In the genomic region with DNA sequence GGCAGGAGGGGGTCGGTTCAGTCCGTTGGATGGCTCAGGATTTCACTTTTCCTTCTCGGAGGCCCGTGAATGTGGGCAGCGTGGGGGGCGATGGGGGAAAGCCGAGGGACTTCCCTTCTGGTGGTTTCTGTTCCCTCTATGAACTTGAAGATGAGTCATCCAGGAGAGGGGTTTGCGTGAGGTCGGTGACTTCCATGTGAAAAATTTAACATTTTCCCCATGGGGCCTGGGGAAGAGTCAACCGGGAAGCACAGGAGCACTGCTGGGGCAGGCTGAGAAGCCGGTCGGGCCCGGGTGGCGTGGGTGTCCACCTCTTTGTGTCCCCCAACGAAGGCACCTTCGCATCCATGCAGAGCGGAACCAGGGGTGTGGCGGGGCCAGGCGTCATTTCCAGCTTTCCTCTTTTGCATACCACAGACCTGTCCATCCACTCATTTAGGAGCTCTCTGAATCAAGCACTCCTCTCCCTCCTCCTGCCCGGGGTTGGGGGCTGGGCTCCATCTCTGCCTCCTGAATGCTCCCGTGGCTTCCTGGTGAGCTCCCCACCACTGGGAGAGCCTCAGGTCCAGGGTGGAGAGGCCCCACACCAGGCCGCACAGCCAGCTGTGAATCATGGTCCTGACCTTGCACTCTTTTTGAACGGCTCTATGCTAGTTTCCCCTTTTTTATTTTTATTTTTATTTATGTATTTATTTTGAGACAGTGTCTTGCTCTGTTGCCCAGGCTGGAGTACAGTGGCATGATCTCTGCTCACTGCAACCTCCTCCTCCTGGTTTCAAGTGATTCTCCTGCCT, we compare ENCODE assay signal across 8 cellular contexts.
A peak's percentile ranks its signal among the peaks of the same experiment; 100 is the strongest.
DNase-seq lines count a peak whose midpoint lies in the region; ATAC-seq and TF ChIP-seq lines count a peak whose summit lies in the region.

No MANE protein-coding gene starts in this region.

- H3K27me3 ChIP-seq in brain microvascular endothelial cell (replicated peaks), result no peaks in the 10 kb centered on the region

- in situ Hi-C loops in brain microvascular endothelial cell (cut with HindIII; ENCODE audit: low pct_ligation_motif_present, low sequenced_read_pairs), result loop anchor here (25.0 kb wide), 1 partner anchor 145 kb away; no protein-coding TSS in a partner anchor

- DNase-seq in NCI-H526 treated with DMSO at 0.1 percent for 48 hours (lab: John Stamatoyannopoulos, UW) (peak; percentile 12), brain microvascular endothelial cell (peak; percentile 20), NCI-H2227 (lab: John Stamatoyannopoulos, UW; ENCODE audit: unreplicated experiment) (no peak), cerebellar nuclear complex (lab: John Stamatoyannopoulos, UW) (no peak), mesenteric fat pad (ENCODE audit: low spot score) (no peak)
- peak; percentile 80 for DNase-seq in stimulated activated CD8-positive, alpha-beta memory T cell treated with anti-CD3 and anti-CD28 coated beads, Interleukin-4, amount 100 ng/mL, for 48 hours

- peak; percentile 40 for ATAC-seq in GM18868 (IDR thresholded peaks at IDR 0.05; ENCODE audit: unreplicated experiment)
- peak; percentile 49 for ATAC-seq in HG02642 (IDR thresholded peaks at IDR 0.05; ENCODE audit: poor library complexity, unreplicated experiment)

- no peaks in the 10 kb centered on the region for H3K36me3 ChIP-seq in brain microvascular endothelial cell (replicated peaks)

- H3K4me3 ChIP-seq in brain microvascular endothelial cell (ENCODE audit: low read depth, low read length), result peak overlapping the region; percentile 5

- H3K27ac ChIP-seq in brain microvascular endothelial cell, result no peak overlapping the region

- no peak for TF ChIP-seq CTCF in brain microvascular endothelial cell (IDR thresholded peaks at IDR 0.05; ENCODE audit: low read depth, low read length, missing control alignments)

Comparison
In these comparisons a context has a peak if more than half of its experiments do, and no peak if none do; other contexts are left out.
1. DNase-seq: peak in NCI-H526 treated with DMSO at 0.1 percent for 48 hours (single experiment), brain microvascular endothelial cell (single experiment) and stimulated activated CD8-positive, alpha-beta memory T cell treated with anti-CD3 and anti-CD28 coated beads, Interleukin-4, amount 100 ng/mL, for 48 hours (single experiment); none in NCI-H2227 (single experiment), cerebellar nuclear complex (0 of 2) and mesenteric fat pad (single experiment).